In genomic region chr16:84803146-84803545, GRCh38 we compare ENCODE assay signal across 20 cellular contexts. TPM values are rescaled to one million over a fixed set of nuclear protein-coding genes. Genes with fewer than 3 reads are reported as not detected.
DNase-seq lines count a peak whose midpoint lies in the region; ATAC-seq, FAIRE-seq and TF ChIP-seq lines count a peak whose summit lies in the region.
"Had no signal": no experiment of that assay in that cellular context is flagged by ENCODE, and none has a peak within 500 bp of the region (broad histone marks: within the 10 kb centered on the region; RNA-seq: fewer than 3 reads in every experiment).

No MANE protein-coding gene starts in this region.

- TF ChIP-seq RAD21 in K562 (CRISPR knock-in tag; conservative IDR thresholded peaks at IDR 0.05 in 1 of 2, IDR thresholded peaks at IDR 0.05 in 1 of 2), result no peak

- intact Hi-C loops in left cardiac atrium (cut with DNase I) (no loop called here), Right ventricle myocardium inferior (cut with DNase I) (loop anchor here (5.0 kb wide), 1 partner anchor 39 kb away; no protein-coding TSS in a partner anchor), K562 (cut with micrococcal nuclease) (no loop called here)

- CTCF ChIA-PET in K562 (lab: Yijun Ruan, JAX; ENCODE audit: low intra/inter-chr PET ratio), result no interaction called here

- WGBS in K562 (ENCODE audit: insufficient coverage, low coverage, missing lambda C conversion rate), result 17% methylated on average over 9 of the region's 9 CpGs

- no peak for FAIRE-seq in K562 (lab: Jason Lieb, UNC)
- FAIRE-seq: A549, G401.6, GM12891, GM18507, HepG2 had no signal

- no peak overlapping the region for H3K4me3 ChIP-seq in K562
- H3K4me3 ChIP-seq: A549 had no signal

- H3K9me3 Mint-ChIP-seq in nephron progenitor cell (peaks cover 46% of the 10 kb centered on the region), progenitor cell of endocrine pancreas (ENCODE audit: low read depth) (peaks cover 5% of the 10 kb centered on the region)
- H3K9me3 Mint-ChIP-seq in stimulated activated naive B cell treated with anti-CD40 and anti-IgM and Interleukin-4, amounts not matched to agents 10 μg/mL and 1 μg/mL and 100 μg/mL, for 72 hours, result peaks cover 0 to 5% of the 10 kb centered on the region in 2 donors
- H3K9me3 Mint-ChIP-seq: CD4-positive, alpha-beta T cell had no signal

- TF ChIP-seq POLR2A in K562 (conservative IDR thresholded peaks at IDR 0.05), result no peak

- POLR2A ChIA-PET in K562 (lab: Yijun Ruan, JAX), result interaction anchor here (1.1 kb wide), 1 partner anchor 14 kb away, joined by 5 read pairs; no protein-coding TSS in a partner anchor

- H3K27me3 Mint-ChIP-seq in nephron progenitor cell (ENCODE audit: low read depth, poor library complexity) (peaks cover 6% of the 10 kb centered on the region), progenitor cell of endocrine pancreas (no peaks in the 10 kb centered on the region)
- peaks cover 7 to 11% of the 10 kb centered on the region in 2 donors for H3K27me3 Mint-ChIP-seq in stimulated activated naive B cell treated with anti-CD40 and anti-IgM and Interleukin-4, amounts not matched to agents 10 μg/mL and 1 μg/mL and 100 μg/mL, for 72 hours
- H3K27me3 Mint-ChIP-seq: CD4-positive, alpha-beta T cell had no signal

- no peak overlapping the region for H3K27ac ChIP-seq in K562 (ENCODE audit: extremely low read depth, low read depth, low read length)
- H3K27ac ChIP-seq: 22Rv1, A549, C4-2B had no signal

- no peak overlapping the region for H3K4me2 ChIP-seq in K562 (ENCODE audit: insufficient read depth, low read length)
- H3K4me2 ChIP-seq: A549 had no signal

- H4K20me1 ChIP-seq in K562 (replicated peaks; ENCODE audit: control insufficient read depth, insufficient read depth, low read length), result no peaks in the 10 kb centered on the region

- no peaks in the 10 kb centered on the region for H3K79me2 ChIP-seq in K562 (ENCODE audit: control insufficient read depth, insufficient read depth, low read length)

- 0 out of 5 replicates have a peak, but pooled peaks cover 2 to 13% of the 10 kb centered on the region in 2 experiments for H3K27me3 ChIP-seq in K562 (ENCODE audit: control insufficient read depth in 2 of 2, insufficient read depth in 2 of 2, low read length in 2 of 2)

- H3K9me3 ChIP-seq in K562 (replicated peaks; ENCODE audit: control insufficient read depth, insufficient read depth, low read depth, low read length), result no peaks in the 10 kb centered on the region
- H3K9me3 ChIP-seq: A549 had no signal

- no peak for TF ChIP-seq CTCF in K562 (IDR thresholded peaks at IDR 0.05 in 2 of 3, conservative IDR thresholded peaks at IDR 0.05 in 1 of 3; ENCODE audit: insufficient read depth in 2 of 3, low read depth in 1 of 3, low read length in 3 of 3)
- TF ChIP-seq CTCF in nephron progenitor cell (IDR thresholded peaks at IDR 0.05), result no peak
- TF ChIP-seq CTCF in progenitor cell of endocrine pancreas (IDR thresholded peaks at IDR 0.05; ENCODE audit: unreplicated experiment), result no peak

- in situ Hi-C loops in K562 (cut with MboI), result no loop called here

- H3K36me3 ChIP-seq in K562 (ENCODE audit: control insufficient read depth, insufficient read depth, low read length), result no peaks in the 10 kb centered on the region

- BruUV-seq in K562 (replicated peaks; lab: Mats Ljungman, UMichigan), result no TSS peak

- H3K9ac ChIP-seq in K562 (ENCODE audit: insufficient read depth in 1 of 2, low read depth in 2 of 2, low read length in 2 of 2), result no peak overlapping the region

- H2AFZ ChIP-seq in K562 (ENCODE audit: low read depth, low read length), result no peak overlapping the region; the same call in 1 of the 2 replicates

- H3K4me1 Mint-ChIP-seq in nephron progenitor cell (peaks cover 8% of the 10 kb centered on the region), progenitor cell of endocrine pancreas (ENCODE audit: low read depth) (no peaks in the 10 kb centered on the region)
- peaks cover 6 to 20% of the 10 kb centered on the region in 2 donors for H3K4me1 Mint-ChIP-seq in stimulated activated naive B cell treated with anti-CD40 and anti-IgM and Interleukin-4, amounts not matched to agents 10 μg/mL and 1 μg/mL and 100 μg/mL, for 72 hours

- DNase-seq in left cardiac atrium (peak; percentile 0), Right ventricle myocardium inferior (ENCODE audit: missing footprints) (no peak), K562 (ENCODE audit: extremely low read depth in 1 of 4, low spot score in 3 of 4) (peak in 1 of 4 experiments; percentile 49), nephron progenitor cell (no peak), progenitor cell of endocrine pancreas (ENCODE audit: low spot score, unreplicated experiment) (no peak), DMS79 treated with DMSO at 0.1 percent for 48 hours (lab: John Stamatoyannopoulos, UW) (no peak)
- DNase-seq in stimulated activated naive B cell treated with anti-CD40 and anti-IgM and Interleukin-4, amounts not matched to agents 10 μg/mL and 1 μg/mL and 100 μg/mL, for 72 hours, result no peak
- DNase-seq: AML-193; CD4-positive, alpha-beta T cell; DND-41; EL; GOT3; H9 had no signal

- H3K27ac Mint-ChIP-seq in nephron progenitor cell, result peak overlapping the region; percentile 42
- H3K27ac Mint-ChIP-seq in progenitor cell of endocrine pancreas, result no peak overlapping the region
- no peak overlapping the region for H3K27ac Mint-ChIP-seq in stimulated activated naive B cell treated with anti-CD40 and anti-IgM and Interleukin-4, amounts not matched to agents 10 μg/mL and 1 μg/mL and 100 μg/mL, for 72 hours
- H3K27ac Mint-ChIP-seq: CD4-positive, alpha-beta T cell; H9 had no signal

- no peak for ATAC-seq in left cardiac atrium
- no peak for ATAC-seq in Right ventricle myocardium inferior
- ATAC-seq in K562, result peak; percentile 30
- no peak for ATAC-seq in stimulated activated naive B cell treated with anti-CD40 and anti-IgM and Interleukin-4, amounts not matched to agents 10 μg/mL and 1 μg/mL and 100 μg/mL, for 72 hours (replicated peaks)
- ATAC-seq: A549, HepG2 had no signal

- no peak for TF ChIP-seq EP300 in K562 (IDR thresholded peaks at IDR 0.05; ENCODE audit: low read length)

- H3K9me1 ChIP-seq in K562 (ENCODE audit: control insufficient read depth, insufficient read depth, low read length), result no peaks in the 10 kb centered on the region

- peaks cover 6% of the 10 kb centered on the region for H3K36me3 Mint-ChIP-seq in nephron progenitor cell (ENCODE audit: low read depth)
- H3K36me3 Mint-ChIP-seq in progenitor cell of endocrine pancreas (ENCODE audit: insufficient read depth), result no peaks in the 10 kb centered on the region
- H3K36me3 Mint-ChIP-seq in stimulated activated naive B cell treated with anti-CD40 and anti-IgM and Interleukin-4, amounts not matched to agents 10 μg/mL and 1 μg/mL and 100 μg/mL, for 72 hours, result peaks cover 0 to 6% of the 10 kb centered on the region in 2 donors

- H3K4me3 Mint-ChIP-seq in nephron progenitor cell (no peak overlapping the region), progenitor cell of endocrine pancreas (ENCODE audit: low read depth) (no peak overlapping the region)
- no peak overlapping the region for H3K4me3 Mint-ChIP-seq in stimulated activated naive B cell treated with anti-CD40 and anti-IgM and Interleukin-4, amounts not matched to agents 10 μg/mL and 1 μg/mL and 100 μg/mL, for 72 hours
- H3K4me3 Mint-ChIP-seq: CD4-positive, alpha-beta T cell; H9 had no signal

- peaks cover 7 to 8% of the 10 kb centered on the region in 2 experiments; a peak in 4 of 5 replicates for H3K4me1 ChIP-seq in K562 (replicated peaks in 1 of 2; ENCODE audit: control insufficient read depth in 2 of 2, insufficient read depth in 2 of 2, low read length in 2 of 2)

TF ChIP-seq in K562, 482 proteins besides CTCF, POLR2A, EP300 and RAD21 (continues in another document):
- no peak for TF ChIP-seq POLR2AphosphoS2 (IDR thresholded peaks at IDR 0.05; ENCODE audit: low read length)
- TF ChIP-seq, protein P1, sequence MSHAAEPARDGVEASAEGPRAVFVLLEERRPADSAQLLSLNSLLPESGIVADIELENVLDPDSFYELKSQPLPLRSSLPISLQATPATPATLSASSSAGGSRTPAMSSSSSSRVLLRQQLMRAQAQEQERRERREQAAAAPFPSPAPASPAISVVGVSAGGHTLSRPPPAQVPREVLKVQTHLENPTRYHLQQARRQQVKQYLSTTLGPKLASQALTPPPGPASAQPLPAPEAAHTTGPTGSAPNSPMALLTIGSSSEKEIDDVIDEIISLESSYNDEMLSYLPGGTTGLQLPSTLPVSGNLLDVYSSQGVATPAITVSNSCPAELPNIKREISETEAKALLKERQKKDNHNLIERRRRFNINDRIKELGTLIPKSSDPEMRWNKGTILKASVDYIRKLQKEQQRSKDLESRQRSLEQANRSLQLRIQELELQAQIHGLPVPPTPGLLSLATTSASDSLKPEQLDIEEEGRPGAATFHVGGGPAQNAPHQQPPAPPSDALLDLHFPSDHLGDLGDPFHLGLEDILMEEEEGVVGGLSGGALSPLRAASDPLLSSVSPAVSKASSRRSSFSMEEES (CRISPR knock-in tag; IDR thresholded peaks at IDR 0.05), result no peak

RNA-seq across cellular contexts. Expression of gene CRISPLD2, which starts 16.6 kb away (rescaled TPM):
- total RNA-seq in left cardiac atrium (10 to 100 TPM; 36.1 to 58.3 TPM), Right ventricle myocardium inferior (38.1 TPM), K562 (2014; rRNA removed) (0.12 TPM in 1 of 2 replicates, not detected in the other), K562 (2014; rRNA removed; fragmentation: Illumina TruSeq; extraction: Trizol) (0.04 and 0.10 TPM in 2 replicates), K562 (2015; rRNA removed; fragmentation: Illumina TruSeq; extraction: Trizol) (not detected in 2 replicates), K562 (2021) (0.22 and 0.24 TPM in 2 replicates), progenitor cell of endocrine pancreas (10.0 and 11.0 TPM in 2 replicates)
- 0.42 TPM in 1 of 2 replicates, not detected in the other for total RNA-seq in K562 (2011; cell fraction: chromatin; rRNA removed; ENCODE audit: low replicate concordance)
- total RNA-seq in K562 (2011; cell fraction: nucleolus; rRNA removed), result 0.13 and 0.17 TPM in 2 replicates
- total RNA-seq in K562 (2011; cell fraction: nucleoplasm; rRNA removed), result 0.31 TPM in 1 of 2 replicates, not detected in the other
- polyA plus RNA-seq in K562 (2011; rRNA removed) (0.05 TPM in 1 of 2 replicates, not detected in the other), K562 (2014; fragmentation: Illumina TruSeq; extraction: Trizol) (0.03 and 0.06 TPM in 2 replicates), K562 (2014; fragmentation: Nextera tagmentation; extraction: Ambion mirVana) (under 1 TPM in 1 of 2 experiments, not detected in 1; 0.03 TPM), K562 (2014; rRNA removed) (0.08 TPM in 1 of 2 replicates, not detected in the other)
- polyA plus RNA-seq in K562 (2011; cell fraction: cytosol; rRNA removed), result 0.03 and 0.19 TPM in 2 replicates
- polyA plus RNA-seq in K562 (2011; cell fraction: nucleus; rRNA removed), result 0.34 TPM in 1 of 2 replicates, not detected in the other
- 0.07 and 0.16 TPM in 2 replicates for polyA plus RNA-seq in K562 (2012)
- polyA minus RNA-seq in K562 (2011; rRNA and poly(A)+ RNA removed), result 0.04 and 0.06 TPM in 2 replicates
- not detected in 2 replicates for polyA minus RNA-seq in K562 (2011; cell fraction: cytosol; rRNA and poly(A)+ RNA removed)
- polyA minus RNA-seq in K562 (2011; cell fraction: nucleus; rRNA and poly(A)+ RNA removed), result 0.27 TPM in 1 of 2 replicates, not detected in the other
